ENCODE assay signal across 14 cellular contexts in the genomic region with DNA sequence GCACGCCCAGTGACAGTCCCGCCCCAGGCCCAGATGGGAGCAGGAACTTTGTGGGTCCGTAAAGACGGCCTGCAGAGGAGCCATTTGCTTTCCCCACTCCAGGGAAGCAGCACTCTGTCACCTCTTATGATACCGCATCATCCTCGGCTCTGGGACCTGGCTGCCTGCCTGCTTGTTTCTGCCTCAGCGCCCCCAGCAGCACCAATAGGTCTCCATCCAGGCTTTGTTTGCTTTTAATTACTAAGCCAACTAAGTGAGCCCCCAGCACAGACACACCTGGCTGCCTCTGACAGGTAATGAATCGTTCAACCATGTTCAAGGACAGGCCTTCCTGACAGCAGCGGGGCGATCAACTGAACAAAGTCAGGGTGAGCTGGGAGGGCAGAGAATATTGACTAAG.
DNase-seq lines count a peak whose midpoint lies in the region; ATAC-seq and TF ChIP-seq lines count a peak whose summit lies in the region.
"Had no signal": no experiment of that assay in that cellular context is flagged by ENCODE, and none has a peak within 500 bp of the region (broad histone marks: within the 10 kb centered on the region; RNA-seq: fewer than 3 reads in every experiment).

No MANE protein-coding gene starts in this region.

- H3K27me3 ChIP-seq in ovary, result no peaks in the 10 kb centered on the region
- no peaks in the 10 kb centered on the region for H3K27me3 ChIP-seq in left lung
- H3K27me3 ChIP-seq: breast epithelium had no signal

- DNase-seq in DMS153 treated with DMSO at 0.1 percent for 48 hours (lab: John Stamatoyannopoulos, UW; ENCODE audit: unreplicated experiment) (peak; percentile 19), NCI-H1694 (lab: John Stamatoyannopoulos, UW) (peak; percentile 74), NCI-H524 treated with DMSO at 0.1 percent for 48 hours (lab: John Stamatoyannopoulos, UW) (peak; percentile 13), T-helper 2 cell (no peak), ovary (no peak), left lung (no peak), foreskin melanocyte (no peak)
- DNase-seq: activated B cell treated with CpG ODN at 0.5 μM for 24 hours; activated CD8-positive, alpha-beta memory T cell treated with anti-CD3 and anti-CD28 coated beads, Interleukin-2, amount 50 U/mL, for 48 hours; effector memory CD8-positive, alpha-beta T cell had no signal

- peak overlapping the region; percentile 16 to 38 (median 30) for H3K27ac Mint-ChIP-seq in nephron
- H3K27ac Mint-ChIP-seq: activated B cell treated with CpG ODN at 0.5 μM for 24 hours had no signal

- H3K36me3 ChIP-seq in ovary (no peaks in the 10 kb centered on the region), left lung (no peaks in the 10 kb centered on the region)
- H3K36me3 ChIP-seq: breast epithelium, thoracic aorta had no signal

- H3K4me1 ChIP-seq in ovary (ENCODE audit: insufficient read depth) (peaks cover 3% of the 10 kb centered on the region), left lung (no peaks in the 10 kb centered on the region)
- H3K4me1 ChIP-seq: breast epithelium had no signal

- TF ChIP-seq CTCF in nephron (IDR thresholded peaks at IDR 0.05; ENCODE audit: unreplicated experiment in 3 of 3) (no peak), ovary (IDR thresholded peaks at IDR 0.05) (no peak), left lung (IDR thresholded peaks at IDR 0.05) (no peak)

- ATAC-seq in left lung, result no peak
- ATAC-seq: activated naive CD4-positive, alpha-beta T cell treated with anti-CD3 and anti-CD28 coated beads, Interleukin-2, amount 50 U/mL, for 72 hours; effector memory CD8-positive, alpha-beta T cell had no signal

- H3K4me3 Mint-ChIP-seq in nephron, result no peak overlapping the region
- H3K4me3 Mint-ChIP-seq: activated B cell treated with CpG ODN at 0.5 μM for 24 hours had no signal

- intact Hi-C loops in ovary (cut with DNase I) (no loop called here), left lung (cut with DNase I) (no loop called here)

- H3K9me3 ChIP-seq in ovary (no peaks in the 10 kb centered on the region), left lung (no peaks in the 10 kb centered on the region)
- H3K9me3 ChIP-seq: breast epithelium, thoracic aorta had no signal

- peaks cover 54% of the 10 kb centered on the region for H3K4me1 Mint-ChIP-seq in nephron

- TF ChIP-seq EP300 in ovary (IDR thresholded peaks at IDR 0.05), result no peak

- no peaks in the 10 kb centered on the region for H3K36me3 Mint-ChIP-seq in nephron (ENCODE audit: low read depth)
- H3K36me3 Mint-ChIP-seq: activated naive CD4-positive, alpha-beta T cell treated with anti-CD3 and anti-CD28 coated beads, Interleukin-2, amount 50 U/mL, for 72 hours had no signal

- peaks cover 29% of the 10 kb centered on the region for H3K27me3 Mint-ChIP-seq in nephron (ENCODE audit: low read depth)
- H3K27me3 Mint-ChIP-seq: activated B cell treated with CpG ODN at 0.5 μM for 24 hours had no signal

- H3K4me3 ChIP-seq in ovary (no peak overlapping the region), left lung (no peak overlapping the region)
- H3K4me3 ChIP-seq: breast epithelium, thoracic aorta had no signal

- WGBS in ovary, 3 donors, result 64 to 76% (median 69%) methylated on average over 10 of the region's 10 CpGs

- H3K27ac ChIP-seq in ovary, result no peak overlapping the region
- H3K27ac ChIP-seq in left lung, result no peak overlapping the region
- H3K27ac ChIP-seq: breast epithelium, thoracic aorta had no signal

- no peaks in the 10 kb centered on the region for H3K9me3 Mint-ChIP-seq in nephron
- H3K9me3 Mint-ChIP-seq: activated B cell treated with CpG ODN at 0.5 μM for 24 hours; activated naive CD4-positive, alpha-beta T cell treated with anti-CD3 and anti-CD28 coated beads, Interleukin-2, amount 50 U/mL, for 72 hours; effector memory CD8-positive, alpha-beta T cell had no signal

- TF ChIP-seq POLR2A in ovary (IDR thresholded peaks at IDR 0.05), result no peak

Comparison
In these comparisons a context has a peak if more than half of its experiments do, and no peak if none do; other contexts are left out.
1. DNase-seq: peak in DMS153 treated with DMSO at 0.1 percent for 48 hours (single experiment), NCI-H1694 (single experiment) and NCI-H524 treated with DMSO at 0.1 percent for 48 hours (single experiment); none in T-helper 2 cell (0 of 5), ovary (0 of 5), left lung (0 of 2) and foreskin melanocyte (single experiment).